Comparison of ENCODE assay signal across 32 cellular contexts in the genomic region with DNA sequence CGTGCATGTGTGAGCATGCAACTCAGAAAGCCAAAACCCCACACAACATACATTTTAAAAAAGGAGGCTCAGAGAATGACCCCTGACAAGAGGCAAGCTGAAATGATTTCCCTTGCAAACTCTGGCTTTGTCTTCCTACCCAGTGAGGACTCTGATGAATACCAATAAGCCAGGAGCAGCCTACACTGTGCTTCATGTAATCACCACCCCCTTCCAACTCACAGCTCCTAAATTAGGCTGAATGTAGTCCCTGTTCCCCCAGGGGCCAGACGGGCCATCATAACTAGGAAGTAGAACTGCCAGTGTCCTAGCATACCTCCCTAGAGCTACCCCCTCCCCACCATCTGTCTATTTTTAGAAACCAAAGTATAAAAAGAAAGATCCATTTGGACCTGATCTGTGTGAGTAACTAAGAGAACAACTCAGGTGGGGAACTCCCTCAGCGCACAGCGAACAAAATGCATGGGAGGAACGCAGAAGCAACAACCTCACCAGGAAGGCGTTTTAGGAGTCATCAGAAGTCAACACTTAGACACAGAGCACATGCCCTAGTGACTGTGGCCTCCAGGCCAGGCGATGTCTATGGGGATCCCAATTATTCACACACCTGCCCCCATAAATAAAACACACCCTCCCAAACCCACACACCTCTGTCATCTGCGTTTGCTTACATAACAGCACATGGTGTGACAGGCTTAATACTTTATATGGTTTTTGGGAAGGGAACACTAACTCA. TPM values are rescaled to one million over a fixed set of nuclear protein-coding genes. Genes with fewer than 3 reads are reported as not detected.
A peak's percentile ranks its signal among the peaks of the same experiment; 100 is the strongest.
DNase-seq lines count a peak whose midpoint lies in the region; ATAC-seq and TF ChIP-seq lines count a peak whose summit lies in the region.
"Had no signal": no experiment of that assay in that cellular context is flagged by ENCODE, and none has a peak within 500 bp of the region (broad histone marks: within the 10 kb centered on the region; RNA-seq: fewer than 3 reads in every experiment).

No MANE protein-coding gene starts in this region.

- no peaks in the 10 kb centered on the region for H4K20me1 ChIP-seq in GM23248 (ENCODE audit: insufficient read depth)

- ATAC-seq in GM18502 (IDR thresholded peaks at IDR 0.05; ENCODE audit: poor library complexity, unreplicated experiment), result no peak
- ATAC-seq in heart right ventricle, result no peak
- ATAC-seq: activated CD4-positive, alpha-beta T cell treated with anti-CD3 and anti-CD28 coated beads for 36 hours; esophagus mucosa; lower lobe of right lung; natural killer cell; right cardiac atrium; stimulated activated naive CD8-positive, alpha-beta T cell treated with anti-CD3 and anti-CD28 coated beads, Interleukin-15, Interleukin-2, amounts not matched to agents 100 U/mL and 50 U/mL, for 24 hours had no signal

- TF ChIP-seq CTCF in dorsolateral prefrontal cortex (IDR thresholded peaks at IDR 0.05 in 54 of 56, conservative IDR thresholded peaks at IDR 0.05 in 2 of 56; ENCODE audit: low read depth in 1 of 56, partially characterized antibody in 56 of 56) (no peak), neural crest cell (conservative IDR thresholded peaks at IDR 0.05) (no peak), heart right ventricle (IDR thresholded peaks at IDR 0.05) (no peak)

- in situ Hi-C loops in GM23248 (cut with MboI), result no loop called here

- peaks cover 69% of the 10 kb centered on the region for H3K27me3 Mint-ChIP-seq in neural crest cell (ENCODE audit: low read depth)

- H3K4me2 ChIP-seq in GM23248 (ENCODE audit: unreplicated experiment), result peak overlapping the region; percentile 79
- H3K4me2 ChIP-seq: KMS-11 had no signal

- peak overlapping the region; percentile 73 for H3K4me3 ChIP-seq in GM23248
- peak overlapping the region in 57 of 59 donors; percentile 21 to 90 (median 75) for H3K4me3 ChIP-seq in dorsolateral prefrontal cortex
- no peak overlapping the region for H3K4me3 ChIP-seq in heart right ventricle
- H3K4me3 ChIP-seq: lower lobe of right lung, MG63, spleen, thoracic aorta, uterus had no signal

- H3K27ac Mint-ChIP-seq in neural crest cell (ENCODE audit: unreplicated experiment), result no peak overlapping the region
- H3K27ac Mint-ChIP-seq: activated CD4-positive, alpha-beta T cell treated with anti-CD3 and anti-CD28 coated beads for 36 hours; activated naive CD8-positive, alpha-beta T cell treated with anti-CD3 and anti-CD28 coated beads, Interleukin-2, amount 10 ng/mL, durations not matched to agents 7 days and 5 days; dendritic cell treated with granulocyte-macrophage colony-stimulating factor and Interleukin-4, amounts not matched to agents 40 ng/mL and 50 ng/mL, for 4 days; endodermal cell; natural killer cell had no signal

- DNase-seq in Ammon's horn (ENCODE audit: low spot score) (peak; percentile 53), GM23248 (no peak), dorsolateral prefrontal cortex (no peak), neural crest cell (ENCODE audit: low read depth, low spot score) (no peak), heart right ventricle (no peak), NCI-H187 treated with DMSO at 0.1 percent for 48 hours (lab: John Stamatoyannopoulos, UW) (no peak)
- DNase-seq: ACHN; activated CD4-positive, alpha-beta T cell treated with anti-CD3 and anti-CD28 coated beads for 36 hours; activated gamma-delta T cell treated with Interleukin-2 at 50 U/mL for 16 hours; activated naive CD8-positive, alpha-beta T cell treated with anti-CD3 and anti-CD28 coated beads, Interleukin-2, amount 10 ng/mL, durations not matched to agents 7 days and 5 days; aorta; BE2C; central memory CD4-positive, alpha-beta T cell; DMS153; endodermal cell; HCEC 1CT; lower lobe of right lung; MG63; midbrain; natural killer cell; NCI-H1105; right cardiac atrium; spleen; stimulated activated CD4-positive, alpha-beta T cell treated with anti-CD3 and anti-CD28 coated beads, Interleukin-2, amount 100 ng/mL, for 24 hours; stimulated activated naive CD8-positive, alpha-beta T cell treated with anti-CD3 and anti-CD28 coated beads, Interleukin-15, Interleukin-2, amounts not matched to agents 100 U/mL and 50 U/mL, for 24 hours; T-helper 9 cell; uterus had no signal

- no peaks in the 10 kb centered on the region for H3K9me2 ChIP-seq in GM23248 (ENCODE audit: insufficient read depth)

- no peaks in the 10 kb centered on the region for H3K9me3 Mint-ChIP-seq in neural crest cell
- H3K9me3 Mint-ChIP-seq: activated naive CD8-positive, alpha-beta T cell treated with anti-CD3 and anti-CD28 coated beads, Interleukin-2, amount 10 ng/mL, durations not matched to agents 7 days and 5 days; dendritic cell treated with granulocyte-macrophage colony-stimulating factor and Interleukin-4, amounts not matched to agents 40 ng/mL and 50 ng/mL, for 4 days; endodermal cell; natural killer cell had no signal

- H3K9ac ChIP-seq in GM23248, result no peak overlapping the region
- H3K9ac ChIP-seq: KMS-11 had no signal

- H2AFZ ChIP-seq in GM23248, result no peak overlapping the region

- H3K27me3 ChIP-seq in GM23248 (replicated peaks; ENCODE audit: insufficient read depth) (no peaks in the 10 kb centered on the region), dorsolateral prefrontal cortex (peaks cover 0 to 4% (median 0%) of the 10 kb centered on the region in 45 donors), heart right ventricle (peaks cover 0 to 66% (median 32%) of the 10 kb centered on the region in 7 donors)
- H3K27me3 ChIP-seq: MG63 had no signal

- H3K4me3 Mint-ChIP-seq in neural crest cell, result peak overlapping the region; percentile 76
- H3K4me3 Mint-ChIP-seq: activated naive CD8-positive, alpha-beta T cell treated with anti-CD3 and anti-CD28 coated beads, Interleukin-2, amount 10 ng/mL, durations not matched to agents 7 days and 5 days; dendritic cell treated with granulocyte-macrophage colony-stimulating factor and Interleukin-4, amounts not matched to agents 40 ng/mL and 50 ng/mL, for 4 days; endodermal cell had no signal

- WGBS in GM23248 (ENCODE audit: low coverage in 1 of 2, low lambda C conversion rate in 2 of 2, missing lambda C conversion rate in 2 of 2), 2 experiments, result 99% methylated on average over 8 of the region's 8 CpGs
- WGBS in heart right ventricle, 2 donors, result 89 to 91% methylated on average over 8 of the region's 8 CpGs

- H3K36me3 Mint-ChIP-seq in neural crest cell (ENCODE audit: low read depth), result no peaks in the 10 kb centered on the region
- H3K36me3 Mint-ChIP-seq: activated naive CD8-positive, alpha-beta T cell treated with anti-CD3 and anti-CD28 coated beads, Interleukin-2, amount 10 ng/mL, durations not matched to agents 7 days and 5 days; natural killer cell had no signal

- intact Hi-C loops in dorsolateral prefrontal cortex (cut with DNase I), result no loop called here
- intact Hi-C loops in heart right ventricle (cut with DNase I), result no loop called here

- peaks cover 61% of the 10 kb centered on the region for H3K79me2 ChIP-seq in GM23248 (ENCODE audit: insufficient read depth)

- H3F3A ChIP-seq in GM23248 (ENCODE audit: insufficient read depth), result peaks cover 52% of the 10 kb centered on the region

- H3K9me3 ChIP-seq in GM23248 (ENCODE audit: low read depth) (no peaks in the 10 kb centered on the region), heart right ventricle (no peaks in the 10 kb centered on the region)
- H3K9me3 ChIP-seq: BE2C, lower lobe of right lung, MG63, spleen, thoracic aorta, uterus had no signal

- peaks cover 3% of the 10 kb centered on the region; the same call in 1 of the 2 replicates for H3K36me3 ChIP-seq in GM23248 (ENCODE audit: low read depth)
- H3K36me3 ChIP-seq in heart right ventricle, result no peaks in the 10 kb centered on the region
- H3K36me3 ChIP-seq: BE2C, lower lobe of right lung, MG63, spleen, thoracic aorta, uterus had no signal

- peaks cover 13% of the 10 kb centered on the region for H3K4me1 Mint-ChIP-seq in neural crest cell
- H3K4me1 Mint-ChIP-seq: activated naive CD8-positive, alpha-beta T cell treated with anti-CD3 and anti-CD28 coated beads, Interleukin-2, amount 10 ng/mL, durations not matched to agents 7 days and 5 days had no signal

- H3K4me1 ChIP-seq in GM23248 (ENCODE audit: insufficient read depth) (peaks cover 26% of the 10 kb centered on the region), heart right ventricle (peaks cover 0 to 11% (median 9%) of the 10 kb centered on the region in 9 donors)
- H3K4me1 ChIP-seq: BE2C had no signal

- H3K27ac ChIP-seq in GM23248 (no peak overlapping the region), dorsolateral prefrontal cortex (peak overlapping the region in 41 of 59 donors; percentile 1 to 78 (median 54)), heart right ventricle (no peak overlapping the region)
- H3K27ac ChIP-seq: KMS-11, lower lobe of right lung, spleen, thoracic aorta, uterus had no signal

RNA-seq across cellular contexts. Expression of a gene that starts 1.9 kb away (rescaled TPM):
- total RNA-seq in GM23248 (2014; rRNA removed; shearing (Covaris generic)), result 21.1 and 25.9 TPM in 2 replicates
- 5.1 and 5.4 TPM in 2 replicates for polyA plus RNA-seq in GM23248 (2016; fragmentation: Nextera tagmentation; extraction: Ambion mirVana)
- total RNA-seq in dorsolateral prefrontal cortex, result 100 to 1,000 TPM in 70 of 120 experiments, 10 to 100 TPM in 50; 46.2 to 154 (median 103) TPM
- 2.2 and 3.3 TPM in 2 replicates for total RNA-seq in neural crest cell
- total RNA-seq in heart right ventricle, result 1 to 10 TPM in 8 of 10 donors, under 1 TPM in 2; 0.62 to 2.6 (median 1.2) TPM
- under 1 TPM; 0.16 to 0.22 TPM for polyA plus RNA-seq in heart right ventricle
- total RNA-seq: activated naive CD8-positive, alpha-beta T cell treated with anti-CD3 and anti-CD28 coated beads, Interleukin-2, amount 10 ng/mL, durations not matched to agents 7 days and 5 days had no signal

Comparison
In these comparisons a context has a peak if more than half of its experiments do, and no peak if none do; other contexts are left out.
1. H3K27ac ChIP-seq: peak in dorsolateral prefrontal cortex (41 of 59); none in GM23248 (single experiment) and heart right ventricle (0 of 10).
2. H3K4me3 ChIP-seq: peak in GM23248 (single experiment) and dorsolateral prefrontal cortex (57 of 59); none in heart right ventricle (0 of 10).